ENCODE assay signal across 22 cellular contexts in the genomic region with DNA sequence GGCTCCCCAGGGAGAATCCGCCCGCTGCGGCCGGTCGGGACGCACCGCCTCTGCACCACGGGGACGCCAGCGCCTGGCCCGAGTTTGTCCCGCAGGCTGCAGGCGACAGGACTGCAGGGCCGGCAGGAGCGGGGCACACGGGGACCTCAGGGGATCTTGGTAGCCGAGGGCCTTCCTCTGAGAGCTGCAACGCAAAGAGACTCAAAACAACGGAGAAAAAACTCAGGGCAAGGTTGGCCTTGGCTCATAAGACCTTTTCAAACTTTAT.
"Had no signal": no experiment of that assay in that cellular context is flagged by ENCODE, and none has a peak within 500 bp of the region (broad histone marks: within the 10 kb centered on the region; RNA-seq: fewer than 3 reads in every experiment).

No MANE protein-coding gene starts in this region.

- DNase-seq: dermis blood vessel endothelial cell; effector memory CD8-positive, alpha-beta T cell; erythroblast; foreskin fibroblast; gastrocnemius medialis; head of caudate nucleus; left colon; left ventricle myocardium inferior; lower lobe of right lung; natural killer cell; stimulated activated CD4-positive, alpha-beta T cell treated with anti-CD3 and anti-CD28 coated beads, Interleukin-2, amount 100 ng/mL, for 24 hours; stimulated activated CD4-positive, alpha-beta T cell treated with anti-CD3 and anti-CD28 coated beads, Interleukin-4, amount 100 ng/mL, for 24 hours; stimulated activated naive CD4-positive, alpha-beta T cell treated with Interleukin-2 at 50 U/mL for 16 hours; substantia nigra; transverse colon had no signal

- H3K27ac Mint-ChIP-seq: effector memory CD8-positive, alpha-beta T cell; natural killer cell; stimulated activated effector memory CD8-positive, alpha-beta T cell treated with anti-CD3 and anti-CD28 coated beads, Interleukin-12 subunit alpha, Interleukin-12 subunit beta, amount 100 ng/mL, for 72 hours had no signal

- H3K9me3 Mint-ChIP-seq: effector memory CD8-positive, alpha-beta T cell; natural killer cell; stimulated activated effector memory CD8-positive, alpha-beta T cell treated with anti-CD3 and anti-CD28 coated beads, Interleukin-12 subunit alpha, Interleukin-12 subunit beta, amount 100 ng/mL, for 72 hours had no signal

- H3K4me1 ChIP-seq: gastrocnemius medialis, left ventricle myocardium inferior, lower lobe of right lung, prostate gland, right atrium auricular region, transverse colon had no signal

- H3K27ac ChIP-seq: coronary artery, gastrocnemius medialis, left ventricle myocardium inferior, lower lobe of right lung, neutrophil, prostate gland, right atrium auricular region, transverse colon had no signal

- H3K4me3 ChIP-seq: coronary artery, gastrocnemius medialis, left ventricle myocardium inferior, lower lobe of right lung, prostate gland, right atrium auricular region, transverse colon, vagina had no signal

- H3K36me3 ChIP-seq: gastrocnemius medialis, left ventricle myocardium inferior, lower lobe of right lung, neutrophil, prostate gland, right atrium auricular region, transverse colon, vagina had no signal

- ATAC-seq: effector memory CD8-positive, alpha-beta T cell; gastrocnemius medialis; left colon; lower lobe of right lung; natural killer cell; sciatic nerve had no signal

- H3K4me3 Mint-ChIP-seq: effector memory CD8-positive, alpha-beta T cell; natural killer cell; stimulated activated effector memory CD8-positive, alpha-beta T cell treated with anti-CD3 and anti-CD28 coated beads, Interleukin-12 subunit alpha, Interleukin-12 subunit beta, amount 100 ng/mL, for 72 hours had no signal

- H3K9me3 ChIP-seq: gastrocnemius medialis, left ventricle myocardium inferior, lower lobe of right lung, neutrophil, prostate gland, right atrium auricular region, transverse colon, vagina had no signal

- H3K36me3 Mint-ChIP-seq: natural killer cell; stimulated activated effector memory CD8-positive, alpha-beta T cell treated with anti-CD3 and anti-CD28 coated beads, Interleukin-12 subunit alpha, Interleukin-12 subunit beta, amount 100 ng/mL, for 72 hours had no signal

- H3K4me1 Mint-ChIP-seq: natural killer cell; stimulated activated effector memory CD8-positive, alpha-beta T cell treated with anti-CD3 and anti-CD28 coated beads, Interleukin-12 subunit alpha, Interleukin-12 subunit beta, amount 100 ng/mL, for 72 hours had no signal

- H3K27me3 ChIP-seq: vagina had no signal
